Comparison of ENCODE assay signal across 10 cellular contexts in the genomic region with DNA sequence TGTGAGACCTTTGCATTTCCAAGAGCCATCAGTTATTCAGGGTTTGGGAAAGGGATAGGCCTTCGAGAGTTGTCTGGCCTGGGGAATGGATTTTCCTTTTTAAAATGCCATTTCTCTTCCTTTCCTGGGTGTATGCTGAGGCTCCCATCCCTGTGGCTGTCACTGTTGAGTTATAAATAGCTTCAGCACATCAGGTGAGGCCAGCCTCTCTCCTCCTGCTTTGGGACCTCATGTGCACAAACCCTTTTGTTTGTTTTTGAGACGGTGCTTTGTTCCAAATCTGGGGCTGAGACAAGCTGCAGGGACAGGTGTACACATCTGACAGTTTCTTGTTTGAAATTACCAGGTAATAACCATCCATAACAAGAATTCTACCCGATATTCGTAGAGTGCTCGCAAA. TPM values are rescaled to one million over a fixed set of nuclear protein-coding genes. Genes with fewer than 3 reads are reported as not detected.
DNase-seq lines count a peak whose midpoint lies in the region; ATAC-seq and TF ChIP-seq lines count a peak whose summit lies in the region.
"Had no signal": no experiment of that assay in that cellular context is flagged by ENCODE, and none has a peak within 500 bp of the region (broad histone marks: within the 10 kb centered on the region; RNA-seq: fewer than 3 reads in every experiment).

No MANE protein-coding gene starts in this region.

- H3K27me3 ChIP-seq in heart left ventricle (no peaks in the 10 kb centered on the region), upper lobe of right lung (no peaks in the 10 kb centered on the region)

- H3K27ac Mint-ChIP-seq in brain (peak overlapping the region; percentile 57 to 93 (median 76)), mesothelial cell of epicardium (no peak overlapping the region)

- DNase-seq in heart left ventricle (no peak), left cardiac atrium (no peak), mesothelial cell of epicardium (ENCODE audit: low spot score in 2 of 2, unreplicated experiment in 2 of 2) (no peak), upper lobe of right lung (no peak), AG08396 (ENCODE audit: low spot score) (no peak), NCI-H2196 (lab: John Stamatoyannopoulos, UW; ENCODE audit: unreplicated experiment) (no peak)
- DNase-seq: activated naive CD4-positive, alpha-beta T cell treated with anti-CD3 and anti-CD28 coated beads, Interleukin-2, amount 50 U/mL, for 16 hours; NCI-H510A had no signal

- H3K4me3 ChIP-seq in heart left ventricle (peak overlapping the region in 11 of 12 donors; percentile 72 to 100 (median 90)), upper lobe of right lung (peak overlapping the region; percentile 88)

- ATAC-seq in heart left ventricle = no peak
- no peak for ATAC-seq in left cardiac atrium
- no peak for ATAC-seq in upper lobe of right lung
- no peak for ATAC-seq in GM18519 (IDR thresholded peaks at IDR 0.05; ENCODE audit: low FRiP score, unreplicated experiment)

- H3K36me3 ChIP-seq in heart left ventricle (peaks cover 0 to 18% (median 9%) of the 10 kb centered on the region in 9 donors), upper lobe of right lung (peaks cover 9% of the 10 kb centered on the region)

- H3K27me3 Mint-ChIP-seq in brain (no peaks in the 10 kb centered on the region), mesothelial cell of epicardium (ENCODE audit: low read depth) (no peaks in the 10 kb centered on the region)

- intact Hi-C loops in heart left ventricle (cut with DNase I) = loop anchor here in 1 of 10 donors (5.0 kb wide), 1 partner anchor 291 kb away; the partner anchor contains the start of gene EP300
- intact Hi-C loops in left cardiac atrium (cut with DNase I) = no loop called here
- intact Hi-C loops in upper lobe of right lung (cut with DNase I) = no loop called here

- H3K36me3 Mint-ChIP-seq in brain (peaks cover 9% of the 10 kb centered on the region), mesothelial cell of epicardium (no peaks in the 10 kb centered on the region)

- no peak for TF ChIP-seq POLR2A in heart left ventricle (IDR thresholded peaks at IDR 0.05)

- H3K4me1 Mint-ChIP-seq in brain = peaks cover 33% of the 10 kb centered on the region
- peaks cover 24% of the 10 kb centered on the region for H3K4me1 Mint-ChIP-seq in mesothelial cell of epicardium

- TF ChIP-seq CTCF in heart left ventricle (IDR thresholded peaks at IDR 0.05) (no peak), brain (conservative IDR thresholded peaks at IDR 0.05) (no peak), mesothelial cell of epicardium (IDR thresholded peaks at IDR 0.05; ENCODE audit: unreplicated experiment) (no peak), upper lobe of right lung (IDR thresholded peaks at IDR 0.05) (no peak)

- H3K4me3 Mint-ChIP-seq in brain = peak overlapping the region; percentile 82 to 93 (median 89)
- peak overlapping the region; percentile 77 for H3K4me3 Mint-ChIP-seq in mesothelial cell of epicardium

- H3K27ac ChIP-seq in heart left ventricle (peak overlapping the region in 11 of 12 donors; percentile 92 to 100 (median 97)), upper lobe of right lung (peak overlapping the region; percentile 99)

- H3K9me3 ChIP-seq in heart left ventricle = no peaks in the 10 kb centered on the region
- no peaks in the 10 kb centered on the region for H3K9me3 ChIP-seq in upper lobe of right lung

- WGBS in heart left ventricle, 4 donors = 71 to 74% (median 74%) methylated on average over 5 of the region's 5 CpGs

- H3K9me3 Mint-ChIP-seq in brain = no peaks in the 10 kb centered on the region
- H3K9me3 Mint-ChIP-seq in mesothelial cell of epicardium = no peaks in the 10 kb centered on the region

- H3K4me1 ChIP-seq in heart left ventricle = peaks cover 0 to 33% (median 25%) of the 10 kb centered on the region in 12 donors
- H3K4me1 ChIP-seq in upper lobe of right lung = peaks cover 14% of the 10 kb centered on the region

RNA-seq across cellular contexts. Expression of gene TEF, which starts 1.3 kb away (rescaled TPM):
- 10 to 100 TPM in 8 of 9 donors, 1 to 10 TPM in 1; 7.2 to 35.3 (median 19.6) TPM for total RNA-seq in heart left ventricle
- polyA plus RNA-seq in heart left ventricle = 10 to 100 TPM in 1 of 2 donors, 1 to 10 TPM in 1; 9.9 to 15.8 TPM
- 10 to 100 TPM; 14.0 to 24.5 TPM for total RNA-seq in left cardiac atrium
- 27.3 TPM for polyA plus RNA-seq in brain (ENCODE audit: insufficient read depth, low read depth, low replicate concordance)
- total RNA-seq in mesothelial cell of epicardium = 10.4 to 10.5 TPM (median 10.4 TPM) in 3 replicates
- total RNA-seq in upper lobe of right lung = 45.6 TPM
